Comparison of ENCODE assay signal across 8 cellular contexts in the genomic region with DNA sequence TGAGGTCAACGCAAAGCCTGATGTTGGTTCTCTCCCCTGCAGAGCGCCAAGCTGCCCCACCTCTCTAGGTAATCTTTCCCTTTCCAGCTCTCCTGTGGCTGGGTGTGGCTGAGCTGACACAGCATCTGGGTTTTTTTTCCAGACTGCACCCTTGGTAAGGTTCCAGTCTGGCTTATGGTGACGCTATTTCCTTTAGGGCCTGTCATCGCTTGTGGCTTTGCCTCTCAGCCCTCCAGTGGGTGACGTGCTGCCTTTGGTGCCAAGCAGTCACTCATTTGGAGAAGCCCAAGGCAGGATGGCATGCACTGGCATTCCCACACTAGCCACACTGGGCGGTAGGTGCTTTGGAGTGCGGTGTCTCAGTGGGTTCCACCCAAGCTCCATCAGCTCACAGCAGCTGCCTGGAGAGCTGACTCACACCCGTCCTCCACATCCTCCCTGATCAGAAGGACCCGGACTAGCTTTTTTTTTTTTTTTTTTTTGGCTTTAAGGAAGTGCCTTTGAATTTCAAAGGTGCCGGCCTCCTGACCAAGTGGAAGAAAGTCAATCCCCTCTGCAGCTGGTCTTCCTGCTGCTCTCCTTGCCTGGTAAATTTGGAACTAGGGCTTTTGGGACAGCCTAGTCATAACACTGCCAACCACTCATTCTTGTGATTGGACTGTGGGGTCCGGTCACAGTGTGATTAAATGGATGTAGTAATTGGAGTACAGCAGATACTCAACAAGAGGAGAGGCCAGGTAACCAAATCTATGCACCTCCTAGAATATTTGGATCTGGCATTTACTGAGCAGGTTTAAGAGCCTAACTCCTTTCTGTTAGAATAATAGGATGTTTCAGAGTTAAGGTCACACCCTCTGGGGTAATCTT.
DNase-seq lines count a peak whose midpoint lies in the region; ATAC-seq and TF ChIP-seq lines count a peak whose summit lies in the region.

No MANE protein-coding gene starts in this region.

- intact Hi-C loops in colonic mucosa (cut with DNase I) = no loop called here

- H3K79me2 ChIP-seq in DND-41 (ENCODE audit: insufficient read depth, low read length) = no peaks in the 10 kb centered on the region

- no peak overlapping the region for H2AFZ ChIP-seq in DND-41 (ENCODE audit: low read depth, low read length)

- H3K36me3 Mint-ChIP-seq in T-helper 2 cell treated with Interferon-gamma antibody and Interleukin-4, amounts not matched to agents 5 μg/mL and 100 μg/mL, for 36 hours (ENCODE audit: low read depth) = peaks cover 12% of the 10 kb centered on the region

- H3K27me3 ChIP-seq in DND-41 (ENCODE audit: insufficient read depth, low read length, poor library complexity) (no peaks in the 10 kb centered on the region), colonic mucosa (no peaks in the 10 kb centered on the region)

- H3K9ac ChIP-seq in DND-41 (ENCODE audit: low read depth, low read length) (no peak overlapping the region), colonic mucosa (ENCODE audit: low read depth in 2 of 2, low read length in 2 of 2) (no peak overlapping the region)

- ATAC-seq in DND-41 (ENCODE audit: insufficient read depth, low read depth) (peak; percentile 75), GM18861 (IDR thresholded peaks at IDR 0.05; ENCODE audit: unreplicated experiment) (no peak), HG03045 (IDR thresholded peaks at IDR 0.05; ENCODE audit: unreplicated experiment) (no peak), GM21526 (IDR thresholded peaks at IDR 0.05; ENCODE audit: low FRiP score, unreplicated experiment) (no peak)

- peak overlapping the region; percentile 90 for H3K27ac Mint-ChIP-seq in T-helper 2 cell treated with Interferon-gamma antibody and Interleukin-4, amounts not matched to agents 5 μg/mL and 100 μg/mL, for 36 hours

- peaks cover 50% of the 10 kb centered on the region for H3K4me1 Mint-ChIP-seq in T-helper 2 cell treated with Interferon-gamma antibody and Interleukin-4, amounts not matched to agents 5 μg/mL and 100 μg/mL, for 36 hours (ENCODE audit: low read depth)

- H3K27ac ChIP-seq in DND-41 (ENCODE audit: low read length) (peak overlapping the region; percentile 45), colonic mucosa (no peak overlapping the region)

- no peak overlapping the region for H3K4me3 ChIP-seq in DND-41 (ENCODE audit: low read depth in 1 of 2, low read length in 2 of 2)
- H3K4me3 ChIP-seq in colonic mucosa = no peak overlapping the region

- DNase-seq in DND-41 = peak; percentile 63
- DNase-seq in T-helper 2 cell treated with Interferon-gamma antibody and Interleukin-4, amounts not matched to agents 5 μg/mL and 100 μg/mL, for 36 hours (ENCODE audit: low spot score) = peak; percentile 77
- DNase-seq in colonic mucosa = peak; percentile 73
- DNase-seq in stimulated activated CD4-positive, alpha-beta T cell treated with anti-CD3 and anti-CD28 coated beads, Interleukin-15, amount 100 ng/mL, for 48 hours (ENCODE audit: low read depth in 2 of 2) = peak; percentile 53 to 65
- no peak for DNase-seq in NCI-H524 (lab: John Stamatoyannopoulos, UW)

- H3K9me3 ChIP-seq in DND-41 (ENCODE audit: insufficient read depth, low read length, severe bottlenecking) (peaks cover 6% of the 10 kb centered on the region), colonic mucosa (no peaks in the 10 kb centered on the region)

- TF ChIP-seq CTCF in DND-41 (IDR thresholded peaks at IDR 0.05; ENCODE audit: borderline replicate concordance, extremely low read depth, low read length, poor library complexity, severe bottlenecking) (no peak), colonic mucosa (IDR thresholded peaks at IDR 0.05) (no peak)

- no peaks in the 10 kb centered on the region for H3K27me3 Mint-ChIP-seq in T-helper 2 cell treated with Interferon-gamma antibody and Interleukin-4, amounts not matched to agents 5 μg/mL and 100 μg/mL, for 36 hours (ENCODE audit: low read depth)

- H3K9me3 Mint-ChIP-seq in T-helper 2 cell treated with Interferon-gamma antibody and Interleukin-4, amounts not matched to agents 5 μg/mL and 100 μg/mL, for 36 hours = peaks cover 11% of the 10 kb centered on the region

- peak overlapping the region; percentile 72 for H3K4me3 Mint-ChIP-seq in T-helper 2 cell treated with Interferon-gamma antibody and Interleukin-4, amounts not matched to agents 5 μg/mL and 100 μg/mL, for 36 hours

- H3K36me3 ChIP-seq in DND-41 (ENCODE audit: insufficient read depth, low read length) (no peaks in the 10 kb centered on the region), colonic mucosa (no peaks in the 10 kb centered on the region)

- no peaks in the 10 kb centered on the region for H4K20me1 ChIP-seq in DND-41 (ENCODE audit: insufficient read depth, low read length)

- H3K4me2 ChIP-seq in DND-41 (ENCODE audit: insufficient read depth, low read length) = no peak overlapping the region

- H3K4me1 ChIP-seq in DND-41 (ENCODE audit: insufficient read depth, low read length) (peaks cover 42% of the 10 kb centered on the region), colonic mucosa (no peaks in the 10 kb centered on the region)

Comparison
In these comparisons a context has a peak if more than half of its experiments do, and no peak if none do; other contexts are left out.
1. DNase-seq: peak in DND-41 (single experiment), T-helper 2 cell treated with Interferon-gamma antibody and Interleukin-4, amounts not matched to agents 5 μg/mL and 100 μg/mL, for 36 hours (single experiment), colonic mucosa (single experiment) and stimulated activated CD4-positive, alpha-beta T cell treated with anti-CD3 and anti-CD28 coated beads, Interleukin-15, amount 100 ng/mL, for 48 hours (2 of 2); none in NCI-H524 (0 of 2).